ENCODE assay signal across 8 cellular contexts in genomic region chr16:89815639-89816348, GRCh38. TPM values are rescaled to one million over a fixed set of nuclear protein-coding genes. Genes with fewer than 3 reads are reported as not detected.
DNase-seq lines count a peak whose midpoint lies in the region; ATAC-seq, FAIRE-seq and TF ChIP-seq lines count a peak whose summit lies in the region.

No MANE protein-coding gene starts in this region.

- no peak for DNase-seq in heart right ventricle
- DNase-seq in left cardiac atrium = no peak
- DNase-seq in RPMI8226 = peak; percentile 29
- peak; percentile 28 for DNase-seq in endothelial cell (ENCODE audit: low spot score)
- DNase-seq in pancreas = peak in 1 of 6 donors; percentile 34
- no peak for DNase-seq in NK-92 treated with Interleukin-12 subunit alpha and Interleukin-12 subunit beta, amount 100 ng/mL, for 24 hours (lab: John Stamatoyannopoulos, UW)
- no peak for DNase-seq in foreskin melanocyte

- no peaks in the 10 kb centered on the region for H3K9me3 ChIP-seq in heart right ventricle
- no peaks in the 10 kb centered on the region for H3K9me3 ChIP-seq in pancreas

- H3K4me1 ChIP-seq in heart right ventricle (peaks cover 3 to 30% (median 14%) of the 10 kb centered on the region in 9 donors), pancreas (peaks cover 0 to 12% (median 0%) of the 10 kb centered on the region in 3 donors)

- H3K36me3 Mint-ChIP-seq in endothelial cell (ENCODE audit: low read depth, unreplicated experiment) = peaks cover 4% of the 10 kb centered on the region

- H3K27ac ChIP-seq in heart right ventricle (peak overlapping the region in 1 of 10 donors; percentile 38), pancreas (no peak overlapping the region)

- H3K27me3 ChIP-seq in heart right ventricle (peaks cover 0 to 7% (median 0%) of the 10 kb centered on the region in 7 donors), pancreas (no peaks in the 10 kb centered on the region)

- peak overlapping the region; percentile 93 for H3K4me3 Mint-ChIP-seq in endothelial cell (ENCODE audit: unreplicated experiment)

- peaks cover 5% of the 10 kb centered on the region for H3K27me3 Mint-ChIP-seq in endothelial cell (ENCODE audit: unreplicated experiment)

- H3K36me3 ChIP-seq in heart right ventricle (peaks cover 0 to 3% (median 0%) of the 10 kb centered on the region in 9 donors), pancreas (no peaks in the 10 kb centered on the region)

- no peak for FAIRE-seq in pancreas (lab: Jason Lieb, UNC)

- no peaks in the 10 kb centered on the region for H3K4me1 Mint-ChIP-seq in endothelial cell (ENCODE audit: unreplicated experiment)

- TF ChIP-seq CTCF in heart right ventricle (IDR thresholded peaks at IDR 0.05) = no peak
- no peak for TF ChIP-seq CTCF in endothelial cell (IDR thresholded peaks at IDR 0.05; ENCODE audit: unreplicated experiment)
- TF ChIP-seq CTCF in pancreas (IDR thresholded peaks at IDR 0.05) = no peak

- ATAC-seq in heart right ventricle (peak in 1 of 8 donors; percentile 2), left cardiac atrium (no peak), HG02943 (IDR thresholded peaks at IDR 0.05; ENCODE audit: low read depth, unreplicated experiment) (peak; percentile 19), pancreas (no peak)

- no peaks in the 10 kb centered on the region for H3K9me3 Mint-ChIP-seq in endothelial cell (ENCODE audit: unreplicated experiment)

- intact Hi-C loops in heart right ventricle (cut with DNase I) = no loop called here
- intact Hi-C loops in left cardiac atrium (cut with DNase I) = no loop called here
- intact Hi-C loops in pancreas (cut with DNase I) = no loop called here

- no peak overlapping the region for H3K27ac Mint-ChIP-seq in endothelial cell (ENCODE audit: unreplicated experiment)

- H3K4me3 ChIP-seq in heart right ventricle (peak overlapping the region; percentile 14 to 99 (median 69)), pancreas (peak overlapping the region; percentile 50 to 75 (median 58))

- 7 to 9% methylated on average over 48 to 65 of the region's 65 CpGs for whole genome bisulfite sequencing in heart right ventricle, 2 donors
- 5 to 8% methylated on average over 43 to 65 of the region's 65 CpGs for WGBS in pancreas, 2 donors

RNA-seq across cellular contexts. Expression of gene FANCA, which starts 0.7 kb away (rescaled TPM):
- total RNA-seq in heart right ventricle (100 to 1,000 TPM in 1 of 10 donors, 1 to 10 TPM in 9; 1.0 to 101 (median 2.0) TPM), left cardiac atrium (1 to 10 TPM; 3.6 to 4.4 TPM), endothelial cell (ENCODE audit: unreplicated experiment) (29.1 TPM), pancreas (1 to 10 TPM in 5 of 6 donors, under 1 TPM in 1; 0.51 to 3.0 (median 2.1) TPM)
- polyA plus RNA-seq in heart right ventricle (1 to 10 TPM; 2.8 to 4.0 TPM), pancreas (1 to 10 TPM; 3.7 to 5.7 TPM)

RNA-seq across cellular contexts. Expression of gene SPIRE2, which starts 12.5 kb away (rescaled TPM):
- 1 to 10 TPM in 6 of 10 donors, under 1 TPM in 4; 0.46 to 1.9 (median 1.2) TPM for total RNA-seq in heart right ventricle
- 1 to 10 TPM in 1 of 2 donors, under 1 TPM in 1; 0.52 to 1.5 TPM for polyA plus RNA-seq in heart right ventricle
- 1 to 10 TPM; 1.2 to 2.0 TPM for total RNA-seq in left cardiac atrium
- 7.9 TPM for total RNA-seq in endothelial cell (ENCODE audit: unreplicated experiment)
- 1 to 10 TPM; 1.6 to 3.8 (median 2.6) TPM for total RNA-seq in pancreas
- polyA plus RNA-seq in pancreas = 10 to 100 TPM in 1 of 2 donors, 1 to 10 TPM in 1; 6.7 to 11.5 TPM

RNA-seq across cellular contexts. Expression of gene TCF25, which starts 57.6 kb away (rescaled TPM):
- total RNA-seq in heart right ventricle (100 to 1,000 TPM in 3 of 10 donors, 10 to 100 TPM in 7; 77.5 to 112 (median 94.8) TPM), left cardiac atrium (100 to 1,000 TPM in 1 of 2 donors, 10 to 100 TPM in 1; 85.7 to 131 TPM), endothelial cell (ENCODE audit: unreplicated experiment) (210 TPM), pancreas (100 to 1,000 TPM in 3 of 6 donors, 10 to 100 TPM in 3; 81.0 to 119 (median 100) TPM)
- polyA plus RNA-seq in heart right ventricle (100 to 1,000 TPM in 1 of 2 donors, 10 to 100 TPM in 1; 88.3 to 101 TPM), pancreas (100 to 1,000 TPM; 193 to 250 TPM)

Comparison
In these comparisons a context has a peak if more than half of its experiments do, and no peak if none do; other contexts are left out.
1. DNase-seq: peak in RPMI8226 (single experiment) and endothelial cell (single experiment); none in heart right ventricle (0 of 2), left cardiac atrium (single experiment), NK-92 treated with Interleukin-12 subunit alpha and Interleukin-12 subunit beta, amount 100 ng/mL, for 24 hours (single experiment) and foreskin melanocyte (single experiment).